Comparison of ENCODE assay signal across 21 cellular contexts in genomic region chr7:35530124-35531109, GRCh38.
DNase-seq lines count a peak whose midpoint lies in the region; ATAC-seq and TF ChIP-seq lines count a peak whose summit lies in the region.
"Had no signal": no experiment of that assay in that cellular context is flagged by ENCODE, and none has a peak within 500 bp of the region (broad histone marks: within the 10 kb centered on the region; RNA-seq: fewer than 3 reads in every experiment).

No MANE protein-coding gene starts in this region.

- no peaks in the 10 kb centered on the region for H3K36me3 Mint-ChIP-seq in memory B cell
- no peaks in the 10 kb centered on the region for H3K36me3 Mint-ChIP-seq in chondrocyte (ENCODE audit: low read depth)
- H3K36me3 Mint-ChIP-seq: CD4-positive, alpha-beta memory T cell had no signal

- H3K9me2 ChIP-seq in OCI-LY7 (ENCODE audit: insufficient read depth, low read length) = no peaks in the 10 kb centered on the region

- POLR2A ChIA-PET in OCI-LY7 (lab: Charles Lee) = interaction anchor here (0.6 kb wide), 1 partner anchor 55 kb away, joined by 3 read pairs; no protein-coding TSS in a partner anchor

- H3K4me2 ChIP-seq in OCI-LY7 (ENCODE audit: low read length) = no peak overlapping the region

- H3K36me3 ChIP-seq in OCI-LY7 (ENCODE audit: insufficient read depth, low read length) (no peaks in the 10 kb centered on the region), BE2C (no peaks in the 10 kb centered on the region)

- H3K79me2 ChIP-seq in OCI-LY7 (ENCODE audit: insufficient read depth, low read depth, low read length) = no peaks in the 10 kb centered on the region

- H3K27ac Mint-ChIP-seq in memory B cell (no peak overlapping the region), chondrocyte (ENCODE audit: unreplicated experiment) (no peak overlapping the region)
- H3K27ac Mint-ChIP-seq: CD4-positive, alpha-beta memory T cell had no signal

- DNase-seq in left cardiac atrium (no peak), cardiac septum (ENCODE audit: low spot score) (no peak), OCI-LY7 (ENCODE audit: low spot score) (peak; percentile 13), memory B cell (ENCODE audit: low spot score in 2 of 2) (peak in 1 of 2 donors; percentile 18), coronary artery (ENCODE audit: low spot score) (no peak), BE2C (no peak), chondrocyte (ENCODE audit: low spot score) (no peak)
- DNase-seq: C1 segment of cervical spinal cord; CD4-positive, alpha-beta memory T cell; COR-L47; GM23248; H7; KBM-7; NCI-H1048; NCI-H1417; NCI-H1694; NCI-H2029 treated with DMSO at 0.1 percent for 48 hours; NCI-H2227 treated with DMSO at 0.1 percent for 48 hours; NCI-H526 treated with DMSO at 0.1 percent for 48 hours; SHP77 treated with DMSO at 0.1 percent for 48 hours had no signal

- H3K4me3 ChIP-seq in OCI-LY7 (ENCODE audit: low read depth, low read length, poor library complexity, severe bottlenecking) (no peak overlapping the region), coronary artery (no peak overlapping the region), BE2C (ENCODE audit: low read depth, low read length) (no peak overlapping the region)
- H3K4me3 ChIP-seq: GM23248 had no signal

- intact Hi-C loops in left cardiac atrium (cut with DNase I) = loop anchor here in 1 of 2 donors (5.0 to 10.0 kb wide), 3 partner anchors 343 to 706 kb away; no protein-coding TSS in a partner anchor
- intact Hi-C loops in cardiac septum (cut with DNase I) = loop anchor here (10.0 kb wide), 1 partner anchor 456 kb away; no protein-coding TSS in a partner anchor
- intact Hi-C loops in OCI-LY7 (cut with micrococcal nuclease; ENCODE audit: unreplicated experiment) = no loop called here

- H3K9me3 Mint-ChIP-seq in memory B cell = no peaks in the 10 kb centered on the region
- no peaks in the 10 kb centered on the region for H3K9me3 Mint-ChIP-seq in chondrocyte (ENCODE audit: low read depth)

- TF ChIP-seq CTCF in OCI-LY7 (conservative IDR thresholded peaks at IDR 0.05; ENCODE audit: low read length) = no peak
- TF ChIP-seq CTCF in coronary artery (IDR thresholded peaks at IDR 0.05) = no peak
- TF ChIP-seq CTCF in BE2C (IDR thresholded peaks at IDR 0.05; ENCODE audit: low read depth, low read length) = no peak
- no peak for TF ChIP-seq CTCF in chondrocyte (IDR thresholded peaks at IDR 0.05)

- BruUV-seq in OCI-LY7 (replicated peaks; lab: Mats Ljungman, UMichigan) = no TSS peak

- H3K27me3 ChIP-seq in BE2C = no peaks in the 10 kb centered on the region

- no peak overlapping the region for H3K27ac ChIP-seq in OCI-LY7 (ENCODE audit: low read depth, low read length, poor library complexity, severe bottlenecking)
- no peak overlapping the region for H3K27ac ChIP-seq in coronary artery
- H3K27ac ChIP-seq: GM23248 had no signal

- H3K4me1 ChIP-seq in OCI-LY7 (ENCODE audit: insufficient read depth, low read length, poor library complexity, severe bottlenecking) (no peaks in the 10 kb centered on the region), BE2C (no peaks in the 10 kb centered on the region)

- peaks cover 15% of the 10 kb centered on the region for H3K27me3 Mint-ChIP-seq in memory B cell
- peaks cover 29% of the 10 kb centered on the region for H3K27me3 Mint-ChIP-seq in chondrocyte (ENCODE audit: low read depth)

- ATAC-seq in left cardiac atrium (peak; percentile 37 to 49), memory B cell (ENCODE audit: low read depth) (peak; percentile 90)
- ATAC-seq: Panc1 had no signal

- H3K4me3 Mint-ChIP-seq in memory B cell (peak overlapping the region; percentile 9), chondrocyte (ENCODE audit: unreplicated experiment) (no peak overlapping the region)
- H3K4me3 Mint-ChIP-seq: CD4-positive, alpha-beta memory T cell had no signal

- H3K4me1 Mint-ChIP-seq in memory B cell = peaks cover 11% of the 10 kb centered on the region
- H3K4me1 Mint-ChIP-seq in chondrocyte (ENCODE audit: low read depth) = no peaks in the 10 kb centered on the region
- H3K4me1 Mint-ChIP-seq: CD4-positive, alpha-beta memory T cell had no signal

- CTCF ChIA-PET in OCI-LY7 (lab: Charles Lee; ENCODE audit: unreplicated experiment) = no interaction called here

- H2AFZ ChIP-seq in OCI-LY7 (ENCODE audit: low read length) = no peak overlapping the region
- H2AFZ ChIP-seq: GM23248 had no signal

- no peaks in the 10 kb centered on the region for H4K20me1 ChIP-seq in OCI-LY7 (ENCODE audit: insufficient read depth, low read length)

- H3K9me3 ChIP-seq in OCI-LY7 (ENCODE audit: low read length) (no peaks in the 10 kb centered on the region), BE2C (no peaks in the 10 kb centered on the region)
